Comparison of ENCODE assay signal across 1 cellular context in genomic region chr3:10008588-10009344, GRCh38.
A peak's percentile ranks its signal among the peaks of the same experiment; 100 is the strongest.
TF ChIP-seq lines count a peak whose summit lies in the region.

No MANE protein-coding gene starts in this region.

TF ChIP-seq in HEK293, 187 proteins besides CTCF, POLR2A, EP300 and RAD21 (continued from another document):
- TF ChIP-seq ZNF37A (tag by site-specific recombination; IDR thresholded peaks at IDR 0.05) (no peak), KLF10 (tag by site-specific recombination; IDR thresholded peaks at IDR 0.05) (peak; percentile 38; the same call in 1 of the 2 replicates), ZNF391 (tag by site-specific recombination; IDR thresholded peaks at IDR 0.05; ENCODE audit: borderline replicate concordance, low read depth) (no peak), ZBTB1 (tag by site-specific recombination; IDR thresholded peaks at IDR 0.05) (no peak), ZNF610 (tag by site-specific recombination; IDR thresholded peaks at IDR 0.05; ENCODE audit: borderline replicate concordance) (no peak), ZNF555 (tag by site-specific recombination; conservative IDR thresholded peaks at IDR 0.05) (no peak), KLF9 (tag by site-specific recombination; IDR thresholded peaks at IDR 0.05; ENCODE audit: low read depth) (peak; percentile 92), ZBTB20 (tag by site-specific recombination; IDR thresholded peaks at IDR 0.05) (peak; percentile 83), KLF1 (tag by site-specific recombination; IDR thresholded peaks at IDR 0.05) (no peak; the same call in 1 of the 2 replicates), YY1 (tag by site-specific recombination; IDR thresholded peaks at IDR 0.05) (no peak), ZFP41 (tag by site-specific recombination; IDR thresholded peaks at IDR 0.05; ENCODE audit: borderline replicate concordance) (no peak), ZNF10 (tag by site-specific recombination; IDR thresholded peaks at IDR 0.05) (no peak), ZNF394 (tag by site-specific recombination; IDR thresholded peaks at IDR 0.05; ENCODE audit: borderline replicate concordance) (0 out of 2 replicates have a peak, but pooled peaks have one; percentile 33), ZNF600 (tag by site-specific recombination; IDR thresholded peaks at IDR 0.05) (peak; percentile 80), OSR2 (tag by site-specific recombination; IDR thresholded peaks at IDR 0.05) (no peak), ZNF561 (tag by site-specific recombination; IDR thresholded peaks at IDR 0.05; ENCODE audit: borderline replicate concordance) (no peak), ZNF707 (tag by site-specific recombination; IDR thresholded peaks at IDR 0.05) (no peak), ZNF48 (tag by site-specific recombination; IDR thresholded peaks at IDR 0.05) (no peak), ZNF114 (tag by site-specific recombination; IDR thresholded peaks at IDR 0.05) (no peak), ZNF2 (tag by site-specific recombination; IDR thresholded peaks at IDR 0.05) (no peak), ZNF549 (tag by site-specific recombination; IDR thresholded peaks at IDR 0.05) (no peak), ZSCAN30 (tag by site-specific recombination; IDR thresholded peaks at IDR 0.05) (no peak), ZBTB11 (tag by site-specific recombination; conservative IDR thresholded peaks at IDR 0.05; ENCODE audit: low read depth) (no peak), ZNF785 (tag by site-specific recombination; IDR thresholded peaks at IDR 0.05) (no peak), ZNF837 (tag by site-specific recombination; IDR thresholded peaks at IDR 0.05) (no peak), ZNF777 (tag by site-specific recombination; IDR thresholded peaks at IDR 0.05; ENCODE audit: borderline replicate concordance) (no peak), HOXC10 (CRISPR knock-in tag; IDR thresholded peaks at IDR 0.05) (no peak), ZNF513 (tag by site-specific recombination; IDR thresholded peaks at IDR 0.05) (no peak), KLF8 (tag by site-specific recombination; IDR thresholded peaks at IDR 0.05) (peak; percentile 71), ZBTB6 (tag by site-specific recombination; IDR thresholded peaks at IDR 0.05) (peak; percentile 94), ZNF621 (tag by site-specific recombination; IDR thresholded peaks at IDR 0.05) (no peak), GLIS2 (tag by site-specific recombination; IDR thresholded peaks at IDR 0.05) (peak; percentile 71), OVOL3 (tag by site-specific recombination; IDR thresholded peaks at IDR 0.05) (no peak), PATZ1 (tag by site-specific recombination; IDR thresholded peaks at IDR 0.05) (peak; percentile 20; the same call in 1 of the 2 replicates), ZNF792 (tag by site-specific recombination; IDR thresholded peaks at IDR 0.05) (no peak), ZNF132 (tag by site-specific recombination; IDR thresholded peaks at IDR 0.05; ENCODE audit: borderline replicate concordance) (no peak), ZBTB8A (tag by site-specific recombination; IDR thresholded peaks at IDR 0.05) (0 out of 2 replicates have a peak, but pooled peaks have one; percentile 19), ZNF16 (tag by site-specific recombination; IDR thresholded peaks at IDR 0.05; ENCODE audit: low read depth) (no peak), ZNF223 (tag by site-specific recombination; IDR thresholded peaks at IDR 0.05) (no peak), PRDM1 (tag by site-specific recombination; IDR thresholded peaks at IDR 0.05) (no peak)
- TF ChIP-seq, protein P1, sequence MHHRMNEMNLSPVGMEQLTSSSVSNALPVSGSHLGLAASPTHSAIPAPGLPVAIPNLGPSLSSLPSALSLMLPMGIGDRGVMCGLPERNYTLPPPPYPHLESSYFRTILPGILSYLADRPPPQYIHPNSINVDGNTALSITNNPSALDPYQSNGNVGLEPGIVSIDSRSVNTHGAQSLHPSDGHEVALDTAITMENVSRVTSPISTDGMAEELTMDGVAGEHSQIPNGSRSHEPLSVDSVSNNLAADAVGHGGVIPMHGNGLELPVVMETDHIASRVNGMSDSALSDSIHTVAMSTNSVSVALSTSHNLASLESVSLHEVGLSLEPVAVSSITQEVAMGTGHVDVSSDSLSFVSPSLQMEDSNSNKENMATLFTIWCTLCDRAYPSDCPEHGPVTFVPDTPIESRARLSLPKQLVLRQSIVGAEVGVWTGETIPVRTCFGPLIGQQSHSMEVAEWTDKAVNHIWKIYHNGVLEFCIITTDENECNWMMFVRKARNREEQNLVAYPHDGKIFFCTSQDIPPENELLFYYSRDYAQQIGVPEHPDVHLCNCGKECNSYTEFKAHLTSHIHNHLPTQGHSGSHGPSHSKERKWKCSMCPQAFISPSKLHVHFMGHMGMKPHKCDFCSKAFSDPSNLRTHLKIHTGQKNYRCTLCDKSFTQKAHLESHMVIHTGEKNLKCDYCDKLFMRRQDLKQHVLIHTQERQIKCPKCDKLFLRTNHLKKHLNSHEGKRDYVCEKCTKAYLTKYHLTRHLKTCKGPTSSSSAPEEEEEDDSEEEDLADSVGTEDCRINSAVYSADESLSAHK (tag by site-specific recombination; IDR thresholded peaks at IDR 0.05) = no peak
- TF ChIP-seq, protein P2, sequence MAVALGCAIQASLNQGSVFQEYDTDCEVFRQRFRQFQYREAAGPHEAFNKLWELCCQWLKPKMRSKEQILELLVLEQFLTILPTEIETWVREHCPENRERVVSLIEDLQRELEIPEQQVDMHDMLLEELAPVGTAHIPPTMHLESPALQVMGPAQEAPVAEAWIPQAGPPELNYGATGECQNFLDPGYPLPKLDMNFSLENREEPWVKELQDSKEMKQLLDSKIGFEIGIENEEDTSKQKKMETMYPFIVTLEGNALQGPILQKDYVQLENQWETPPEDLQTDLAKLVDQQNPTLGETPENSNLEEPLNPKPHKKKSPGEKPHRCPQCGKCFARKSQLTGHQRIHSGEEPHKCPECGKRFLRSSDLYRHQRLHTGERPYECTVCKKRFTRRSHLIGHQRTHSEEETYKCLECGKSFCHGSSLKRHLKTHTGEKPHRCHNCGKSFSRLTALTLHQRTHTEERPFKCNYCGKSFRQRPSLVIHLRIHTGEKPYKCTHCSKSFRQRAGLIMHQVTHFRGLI (tag by site-specific recombination; IDR thresholded peaks at IDR 0.05) = peak; percentile 73
- TF ChIP-seq, protein P3, sequence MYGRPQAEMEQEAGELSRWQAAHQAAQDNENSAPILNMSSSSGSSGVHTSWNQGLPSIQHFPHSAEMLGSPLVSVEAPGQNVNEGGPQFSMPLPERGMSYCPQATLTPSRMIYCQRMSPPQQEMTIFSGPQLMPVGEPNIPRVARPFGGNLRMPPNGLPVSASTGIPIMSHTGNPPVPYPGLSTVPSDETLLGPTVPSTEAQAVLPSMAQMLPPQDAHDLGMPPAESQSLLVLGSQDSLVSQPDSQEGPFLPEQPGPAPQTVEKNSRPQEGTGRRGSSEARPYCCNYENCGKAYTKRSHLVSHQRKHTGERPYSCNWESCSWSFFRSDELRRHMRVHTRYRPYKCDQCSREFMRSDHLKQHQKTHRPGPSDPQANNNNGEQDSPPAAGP (tag by site-specific recombination; IDR thresholded peaks at IDR 0.05) = no peak
